Comparison of ENCODE assay signal across 8 cellular contexts in the genomic region with DNA sequence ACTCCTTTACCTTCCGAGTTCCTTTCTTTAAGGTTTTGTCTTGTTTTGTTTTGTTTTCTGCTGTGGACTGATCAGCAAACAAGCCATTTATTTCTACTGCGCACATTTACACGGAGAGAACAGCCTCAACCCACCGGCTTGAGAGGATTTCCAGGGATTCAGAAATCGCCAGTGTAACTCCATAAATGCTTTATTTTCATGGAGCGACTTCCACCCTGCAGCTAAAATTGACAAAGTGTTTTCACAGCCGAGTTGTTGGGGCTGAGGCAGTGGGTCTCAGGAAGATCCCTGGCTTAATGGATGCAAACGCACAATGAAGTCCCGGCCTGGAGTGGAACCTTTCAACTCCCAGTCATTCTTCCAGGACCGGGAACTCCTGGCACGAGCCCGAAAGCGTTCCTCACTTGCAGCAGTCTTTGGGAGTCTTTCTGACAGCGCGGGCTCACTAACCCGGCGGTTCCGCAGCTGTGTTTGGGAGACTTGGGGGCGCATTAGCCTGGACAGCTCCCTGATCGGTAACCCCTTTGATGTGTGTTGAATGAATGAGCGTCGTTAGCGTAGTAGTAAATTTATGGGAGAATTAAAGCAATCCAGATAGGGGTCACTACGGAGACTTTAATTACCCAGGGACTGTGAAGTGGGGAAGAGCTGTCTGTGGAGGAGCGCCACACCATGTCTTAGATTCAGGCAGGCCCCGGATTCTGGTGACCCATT. TPM values are rescaled to one million over a fixed set of nuclear protein-coding genes. Genes with fewer than 3 reads are reported as not detected.
A peak's percentile ranks its signal among the peaks of the same experiment; 100 is the strongest.
DNase-seq lines count a peak whose midpoint lies in the region; TF ChIP-seq lines count a peak whose summit lies in the region.

No MANE protein-coding gene starts in this region.

- WGBS in ectodermal cell, 2 experiments, result 5 to 6% methylated on average over 25 to 26 of the region's 26 CpGs

- TF ChIP-seq POLR2A in vagina (IDR thresholded peaks at IDR 0.05), result no peak

- peak overlapping the region; percentile 68 for H3K4me3 Mint-ChIP-seq in mesothelial cell of epicardium

- no peak overlapping the region for H3K27ac ChIP-seq in ectodermal cell (ENCODE audit: insufficient read depth, low read depth, low read length, poor library complexity, severe bottlenecking)
- no peak overlapping the region for H3K27ac ChIP-seq in vagina

- H3K36me3 Mint-ChIP-seq in mesothelial cell of epicardium, result no peaks in the 10 kb centered on the region

- intact Hi-C loops in vagina (cut with DNase I), result no loop called here

- DNase-seq in NCI-H1105 treated with DMSO at 0.1 percent for 48 hours (lab: John Stamatoyannopoulos, UW) (peak; percentile 52), NCI-H1105 (lab: John Stamatoyannopoulos, UW) (no peak), LNCaP clone FGC (ENCODE audit: low read depth) (no peak), mesothelial cell of epicardium (ENCODE audit: low spot score in 2 of 2, unreplicated experiment in 2 of 2) (peak in 1 of 2 experiments; percentile 49), vagina (ENCODE audit: extremely low spot score in 2 of 2) (no peak), T1000 (lab: John Stamatoyannopoulos, UW) (no peak)
- no peak for DNase-seq in activated effector memory CD4-positive, alpha-beta T cell treated with Interleukin-2 at 50 U/mL for 16 hours

- H3K4me1 ChIP-seq in ectodermal cell (ENCODE audit: control insufficient read depth, insufficient read depth, low read length) (no peaks in the 10 kb centered on the region), vagina (peaks cover 10% of the 10 kb centered on the region)

- H3K9me3 ChIP-seq in ectodermal cell (ENCODE audit: control insufficient read depth, low read length) (no peaks in the 10 kb centered on the region), vagina (no peaks in the 10 kb centered on the region)

- H3K36me3 ChIP-seq in ectodermal cell (ENCODE audit: control insufficient read depth, insufficient read depth, low read length) (no peaks in the 10 kb centered on the region), vagina (no peaks in the 10 kb centered on the region)

- TF ChIP-seq CTCF in LNCaP clone FGC (IDR thresholded peaks at IDR 0.05; ENCODE audit: control insufficient read depth, extremely low read depth, insufficient read depth) (no peak), mesothelial cell of epicardium (IDR thresholded peaks at IDR 0.05; ENCODE audit: unreplicated experiment) (no peak), vagina (IDR thresholded peaks at IDR 0.05) (no peak)

- peaks cover 6% of the 10 kb centered on the region for H3K9me3 Mint-ChIP-seq in mesothelial cell of epicardium

- peak overlapping the region; percentile 44 for H3K4me3 ChIP-seq in LNCaP clone FGC (ENCODE audit: low read depth, low read length)
- H3K4me3 ChIP-seq in ectodermal cell (ENCODE audit: insufficient read depth, low read depth, low read length), result peak overlapping the region; percentile 55
- peak overlapping the region; percentile 36 to 54 for H3K4me3 ChIP-seq in vagina

- H3K27me3 Mint-ChIP-seq in mesothelial cell of epicardium (ENCODE audit: low read depth), result peaks cover 94% of the 10 kb centered on the region

- H3K4me1 Mint-ChIP-seq in mesothelial cell of epicardium, result peaks cover 15% of the 10 kb centered on the region

- no peak overlapping the region for H3K27ac Mint-ChIP-seq in mesothelial cell of epicardium

- H3K27me3 ChIP-seq in ectodermal cell (ENCODE audit: control insufficient read depth, insufficient read depth, low read length, poor library complexity, severe bottlenecking) (peaks cover 68% of the 10 kb centered on the region), vagina (no peaks in the 10 kb centered on the region)

RNA-seq across cellular contexts. Expression of gene MYRIP, which starts 0.8 kb away (rescaled TPM):
- polyA plus RNA-seq in ectodermal cell (2013, experiment 1 of 4), result 0.37 TPM
- 0.41 TPM for polyA plus RNA-seq in ectodermal cell (2013, experiment 2 of 4)
- polyA plus RNA-seq in ectodermal cell (2013, experiment 3 of 4), result 0.37 TPM
- polyA plus RNA-seq in ectodermal cell (2013, experiment 4 of 4), result 0.24 TPM
- 0.53 to 0.63 TPM (median 0.59 TPM) in 3 replicates for total RNA-seq in mesothelial cell of epicardium
- total RNA-seq in vagina, result 7.4 TPM
